ENCODE assay signal across 1 cellular context in the genomic region with DNA sequence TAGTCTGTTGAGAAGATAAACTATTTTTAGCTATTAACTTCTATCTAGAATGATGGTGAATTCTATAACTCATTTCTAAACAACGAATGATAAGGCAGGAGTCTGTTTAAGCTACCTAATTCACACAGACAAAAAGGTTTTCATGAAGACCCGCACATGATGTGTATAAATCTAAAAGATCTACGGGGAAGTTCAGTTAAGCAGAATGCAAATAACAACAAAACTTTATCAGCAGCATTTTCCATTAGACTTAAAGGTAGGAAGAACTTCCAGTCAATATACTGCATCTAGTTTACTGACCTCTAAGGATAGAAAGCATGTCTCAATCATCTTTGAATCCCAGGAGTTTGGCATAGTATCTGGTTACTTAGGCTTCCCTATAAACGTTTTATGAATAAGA.
TF ChIP-seq lines count a peak whose summit lies in the region.

No MANE protein-coding gene starts in this region.

TF ChIP-seq in K562, 482 proteins besides CTCF, POLR2A, EP300 and RAD21 (continued from another document):
- TF ChIP-seq, protein P1, sequence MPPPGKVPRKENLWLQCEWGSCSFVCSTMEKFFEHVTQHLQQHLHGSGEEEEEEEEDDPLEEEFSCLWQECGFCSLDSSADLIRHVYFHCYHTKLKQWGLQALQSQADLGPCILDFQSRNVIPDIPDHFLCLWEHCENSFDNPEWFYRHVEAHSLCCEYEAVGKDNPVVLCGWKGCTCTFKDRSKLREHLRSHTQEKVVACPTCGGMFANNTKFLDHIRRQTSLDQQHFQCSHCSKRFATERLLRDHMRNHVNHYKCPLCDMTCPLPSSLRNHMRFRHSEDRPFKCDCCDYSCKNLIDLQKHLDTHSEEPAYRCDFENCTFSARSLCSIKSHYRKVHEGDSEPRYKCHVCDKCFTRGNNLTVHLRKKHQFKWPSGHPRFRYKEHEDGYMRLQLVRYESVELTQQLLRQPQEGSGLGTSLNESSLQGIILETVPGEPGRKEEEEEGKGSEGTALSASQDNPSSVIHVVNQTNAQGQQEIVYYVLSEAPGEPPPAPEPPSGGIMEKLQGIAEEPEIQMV (tag; conservative IDR thresholded peaks at IDR 0.05; ENCODE audit: low read depth) = no peak
